23 cellular contexts compared by ENCODE assay signal in genomic region chr4:4462970-4463369, GRCh38.
A peak's percentile ranks its signal among the peaks of the same experiment; 100 is the strongest.
DNase-seq lines count a peak whose midpoint lies in the region; ATAC-seq, FAIRE-seq and TF ChIP-seq lines count a peak whose summit lies in the region.
"Had no signal": no experiment of that assay in that cellular context is flagged by ENCODE, and none has a peak within 500 bp of the region (broad histone marks: within the 10 kb centered on the region; RNA-seq: fewer than 3 reads in every experiment).

No MANE protein-coding gene starts in this region.

- H3K79me2 ChIP-seq in H1 (ENCODE audit: control insufficient read depth in 1 of 2, insufficient read depth in 2 of 2, low read length in 2 of 2) = no peaks in the 10 kb centered on the region

- H3K36me3 ChIP-seq in CD4-positive, CD25-positive, alpha-beta regulatory T cell (ENCODE audit: control insufficient read depth, insufficient read depth, low read length) = peaks cover 27% of the 10 kb centered on the region
- H3K36me3 ChIP-seq in CD8-positive, alpha-beta T cell (ENCODE audit: insufficient read depth, low read length) = peaks cover 5% of the 10 kb centered on the region
- H3K36me3 ChIP-seq in H1 (ENCODE audit: control insufficient read depth in 2 of 4, insufficient read depth in 4 of 4, low read length in 3 of 4) = peaks cover 0 to 7% (median 1%) of the 10 kb centered on the region in 4 experiments; a peak in 3 of 8 replicates

- peak; percentile 45 for FAIRE-seq in H1 (lab: Jason Lieb, UNC)
- FAIRE-seq: colon, GM12892, GM19239 had no signal

- H2BK20ac ChIP-seq in H1 (ENCODE audit: low read length) = no peak overlapping the region

- H3K4me2 ChIP-seq in H1 (ENCODE audit: insufficient read depth in 1 of 2, low read depth in 2 of 2, low read length in 2 of 2) = peak overlapping the region; percentile 6 to 25; a peak in 1 of 4 replicates

- intact Hi-C loops in CD8-positive, alpha-beta T cell (cut with DNase I, micrococcal nuclease) = no loop called here

- no peak overlapping the region for H2BK5ac ChIP-seq in H1 (ENCODE audit: low read depth, low read length)

- peaks cover 57% of the 10 kb centered on the region for H3K36me3 Mint-ChIP-seq in CD4-positive, CD25-positive, alpha-beta regulatory T cell
- H3K36me3 Mint-ChIP-seq in CD8-positive, alpha-beta T cell = peaks cover 59% of the 10 kb centered on the region
- peaks cover 17% of the 10 kb centered on the region for H3K36me3 Mint-ChIP-seq in T-helper 17 cell (ENCODE audit: low read depth)

- H4K8ac ChIP-seq in H1 (ENCODE audit: extremely low read depth, insufficient read depth, low read length) = no peak overlapping the region

- no peak overlapping the region for H4K91ac ChIP-seq in H1 (replicated peaks; ENCODE audit: insufficient read length, low read length)

- H4K5ac ChIP-seq in H1 (ENCODE audit: insufficient read length, low read depth, low read length) = no peak overlapping the region

- H3K23me2 ChIP-seq in H1 (ENCODE audit: low read depth, low read length) = no peaks in the 10 kb centered on the region

- H4K20me1 ChIP-seq in H1 (replicated peaks in 1 of 2; ENCODE audit: control insufficient read depth in 1 of 2, insufficient read depth in 2 of 2, low read length in 2 of 2) = no peaks in the 10 kb centered on the region

- H3K4me3 ChIP-seq in CD4-positive, CD25-positive, alpha-beta regulatory T cell (ENCODE audit: low read depth, low read length) = peak overlapping the region; percentile 19
- H3K4me3 ChIP-seq in CD8-positive, alpha-beta T cell (ENCODE audit: low read depth, low read length) = no peak overlapping the region
- H3K4me3 ChIP-seq in H1 (ENCODE audit: extremely low read depth in 1 of 4, insufficient read depth in 2 of 4, low read depth in 3 of 4, low read length in 4 of 4) = no peak overlapping the region
- H3K4me3 ChIP-seq: body of pancreas, Peyer's patch, right atrium auricular region, transverse colon had no signal

- H3K4me1 Mint-ChIP-seq in CD4-positive, CD25-positive, alpha-beta regulatory T cell = peaks cover 29 to 52% (median 31%) of the 10 kb centered on the region in 4 donors
- peaks cover 41% of the 10 kb centered on the region for H3K4me1 Mint-ChIP-seq in CD8-positive, alpha-beta T cell (ENCODE audit: low read depth)
- H3K4me1 Mint-ChIP-seq in T-helper 17 cell = peaks cover 43% of the 10 kb centered on the region

- no peaks in the 10 kb centered on the region for H3K9me3 ChIP-seq in CD4-positive, CD25-positive, alpha-beta regulatory T cell (ENCODE audit: control insufficient read depth in 2 of 2, low read length in 2 of 2)
- H3K9me3 ChIP-seq in CD8-positive, alpha-beta T cell (ENCODE audit: low read length) = no peaks in the 10 kb centered on the region
- H3K9me3 ChIP-seq in T-helper 17 cell (ENCODE audit: control insufficient read depth, low read length, poor library complexity, severe bottlenecking) (no peaks in the 10 kb centered on the region), H1 (ENCODE audit: insufficient read depth in 2 of 2, low read depth in 1 of 2, low read length in 1 of 2) (peaks cover 0 to 3% of the 10 kb centered on the region in 2 experiments; a peak in 1 of 4 replicates)
- H3K9me3 ChIP-seq: body of pancreas, Peyer's patch, right atrium auricular region, transverse colon had no signal

- peak overlapping the region; percentile 50 to 82 (median 63) for H3K4me3 Mint-ChIP-seq in CD4-positive, CD25-positive, alpha-beta regulatory T cell
- peak overlapping the region; percentile 55 for H3K4me3 Mint-ChIP-seq in CD8-positive, alpha-beta T cell
- peak overlapping the region; percentile 93 for H3K4me3 Mint-ChIP-seq in T-helper 17 cell
- H3K4me3 Mint-ChIP-seq: activated T-cell treated with anti-CD3 and anti-CD28 coated beads, Interleukin-2, amount 50 U/mL, for 4 hours; memory B cell had no signal

- H3K9me3 Mint-ChIP-seq in CD4-positive, CD25-positive, alpha-beta regulatory T cell = peaks cover 0 to 4% (median 0%) of the 10 kb centered on the region in 7 donors
- H3K9me3 Mint-ChIP-seq in CD8-positive, alpha-beta T cell = peaks cover 8% of the 10 kb centered on the region

- no peak overlapping the region for H3K18ac ChIP-seq in H1 (ENCODE audit: extremely low read depth, low read length)

- no peak for TF ChIP-seq EP300 in H1 (IDR thresholded peaks at IDR 0.05; ENCODE audit: borderline replicate concordance in 1 of 2, low read depth in 2 of 2, low read length in 2 of 2)

- no peak overlapping the region for H2AK5ac ChIP-seq in H1 (ENCODE audit: low read depth, low read length)

- H2BK12ac ChIP-seq in H1 (ENCODE audit: low read depth, low read length) = no peak overlapping the region

- peak overlapping the region; percentile 70 for H3K27ac ChIP-seq in CD4-positive, CD25-positive, alpha-beta regulatory T cell (ENCODE audit: insufficient read depth, low read length, poor library complexity, severe bottlenecking)
- H3K27ac ChIP-seq in CD8-positive, alpha-beta T cell (ENCODE audit: low read depth, low read length) = no peak overlapping the region
- H3K27ac ChIP-seq in H1 (ENCODE audit: low read depth, low read length) = no peak overlapping the region
- H3K27ac ChIP-seq: body of pancreas, right atrium auricular region, transverse colon had no signal

- H3K14ac ChIP-seq in H1 (ENCODE audit: insufficient read length) = no peak overlapping the region

- no peak overlapping the region for H2AFZ ChIP-seq in H1 (ENCODE audit: low read length)

- no peaks in the 10 kb centered on the region for H3K27me3 ChIP-seq in CD4-positive, CD25-positive, alpha-beta regulatory T cell (ENCODE audit: control insufficient read depth, insufficient read depth, low read length)
- H3K27me3 ChIP-seq in CD8-positive, alpha-beta T cell (ENCODE audit: insufficient read depth, low read length) = no peaks in the 10 kb centered on the region
- no peaks in the 10 kb centered on the region for H3K27me3 ChIP-seq in H1 (replicated peaks in 1 of 4; ENCODE audit: control insufficient read depth in 3 of 4, extremely low read depth in 1 of 4, insufficient read depth in 3 of 4, low read length in 3 of 4)
- H3K27me3 ChIP-seq: body of pancreas, Peyer's patch, right atrium auricular region, transverse colon had no signal

- POLR2A ChIA-PET in CD8-positive, alpha-beta T cell (lab: Charles Lee) = interaction anchor here (1.0 to 1.4 kb wide), 2 partner anchors 12 to 114 kb away, joined by 3 to 4 read pairs; no protein-coding TSS in a partner anchor
- POLR2A ChIA-PET in H1 (lab: Charles Lee; ENCODE audit: partially characterized antibody) = no interaction called here

- TF ChIP-seq CTCF in CD8-positive, alpha-beta T cell (IDR thresholded peaks at IDR 0.05) = no peak
- no peak for TF ChIP-seq CTCF in H1 (IDR thresholded peaks at IDR 0.05; ENCODE audit: control extremely low read depth in 1 of 3, insufficient read depth in 1 of 3, low read depth in 1 of 3, low read length in 3 of 3)

- DNase-seq in CD4-positive, CD25-positive, alpha-beta regulatory T cell = peak in 2 of 3 donors; percentile 12 to 59
- DNase-seq in CD8-positive, alpha-beta T cell = no peak
- DNase-seq in T-helper 17 cell = no peak
- DNase-seq in H1 (ENCODE audit: low read depth in 1 of 2, low spot score in 2 of 2) = no peak
- no peak for DNase-seq in D341Med (ENCODE audit: low spot score)
- DNase-seq in NCI-H1048 (lab: John Stamatoyannopoulos, UW) = no peak
- DNase-seq: activated CD4-positive, alpha-beta T cell treated with anti-CD3 and anti-CD28 coated beads, Interleukin-2, amount 50 U/mL, for 48 hours; activated naive CD4-positive, alpha-beta T cell treated with anti-CD3 and anti-CD28 coated beads, Interleukin-2, amount 50 U/mL, for 16 hours; activated T-cell treated with anti-CD3 and anti-CD28 coated beads, Interleukin-2, amount 50 U/mL, for 4 hours; body of pancreas; DMS79; NCI-H1105 treated with DMSO at 0.1 percent for 48 hours; NCI-H2081; Peyer's patch; T-helper 2 cell; transverse colon had no signal

- no peak for TF ChIP-seq RAD21 in H1 (IDR thresholded peaks at IDR 0.05 in 1 of 2, conservative IDR thresholded peaks at IDR 0.05 in 1 of 2; ENCODE audit: low read depth in 2 of 2, low read length in 2 of 2)

- H3K9ac ChIP-seq in H1 (replicated peaks in 1 of 4; ENCODE audit: extremely low read depth in 1 of 4, low read depth in 3 of 4, low read length in 3 of 4) = peak overlapping the region in 1 of 4 experiments; percentile 40; a peak in 1 of 7 replicates

- CTCF ChIA-PET in CD8-positive, alpha-beta T cell (lab: Charles Lee) = interaction anchor here (1.0 to 1.3 kb wide), 2 partner anchors 32 to 203 kb away, joined by 4 read pairs; no protein-coding TSS in a partner anchor
- CTCF ChIA-PET in H1 (lab: Charles Lee; ENCODE audit: partially characterized antibody) = interaction anchor here (1.2 to 1.9 kb wide), 2 partner anchors 9 to 56 kb away, joined by 3 to 7 read pairs; no protein-coding TSS in a partner anchor

- no peaks in the 10 kb centered on the region for H3K27me3 Mint-ChIP-seq in CD4-positive, CD25-positive, alpha-beta regulatory T cell
- H3K27me3 Mint-ChIP-seq in CD8-positive, alpha-beta T cell (ENCODE audit: low read depth) = no peaks in the 10 kb centered on the region
- no peaks in the 10 kb centered on the region for H3K27me3 Mint-ChIP-seq in T-helper 17 cell
- H3K27me3 Mint-ChIP-seq: memory B cell had no signal

- H2BK120ac ChIP-seq in H1 (replicated peaks; ENCODE audit: low read depth, low read length) = no peak overlapping the region

- no peak for TF ChIP-seq POLR2A in H1 (IDR thresholded peaks at IDR 0.05; ENCODE audit: control extremely low read depth in 1 of 2, low read depth in 2 of 2, low read length in 2 of 2)

- no peak overlapping the region for H3K4ac ChIP-seq in H1 (replicated peaks; ENCODE audit: insufficient read length, low read depth, low read length)

- H2BK15ac ChIP-seq in H1 (ENCODE audit: low read length) = no peak overlapping the region

- peak overlapping the region; percentile 75 to 99 (median 93) for H3K27ac Mint-ChIP-seq in CD4-positive, CD25-positive, alpha-beta regulatory T cell
- H3K27ac Mint-ChIP-seq in CD8-positive, alpha-beta T cell = peak overlapping the region; percentile 93
- peak overlapping the region; percentile 95 for H3K27ac Mint-ChIP-seq in T-helper 17 cell
- H3K27ac Mint-ChIP-seq: memory B cell had no signal

- ATAC-seq in CD4-positive, CD25-positive, alpha-beta regulatory T cell (ENCODE audit: low read depth in 2 of 2) = peak; percentile 29 to 48
- ATAC-seq in CD8-positive, alpha-beta T cell = peak; percentile 27
- ATAC-seq in T-helper 17 cell (no peak), GM21576 (IDR thresholded peaks at IDR 0.05; ENCODE audit: unreplicated experiment) (no peak), GM21360 (IDR thresholded peaks at IDR 0.05; ENCODE audit: unreplicated experiment) (no peak)
- ATAC-seq: body of pancreas had no signal

- no peak overlapping the region for H3K56ac ChIP-seq in H1 (replicated peaks; ENCODE audit: insufficient read length, low read depth, low read length)

- peaks cover 30% of the 10 kb centered on the region for H3K4me1 ChIP-seq in CD4-positive, CD25-positive, alpha-beta regulatory T cell (ENCODE audit: control insufficient read depth, insufficient read depth, low read length, poor library complexity, severe bottlenecking)
- H3K4me1 ChIP-seq in CD8-positive, alpha-beta T cell (ENCODE audit: insufficient read depth, low read length) = peaks cover 5% of the 10 kb centered on the region
- peaks cover 0 to 19% (median 11%) of the 10 kb centered on the region in 4 experiments; a peak in 5 of 7 replicates for H3K4me1 ChIP-seq in H1 (replicated peaks in 1 of 4; ENCODE audit: control insufficient read depth in 3 of 4, insufficient read depth in 4 of 4, low read length in 3 of 4)
- H3K4me1 ChIP-seq: body of pancreas, right atrium auricular region had no signal

- H3K79me1 ChIP-seq in H1 (ENCODE audit: low read depth, low read length) = no peaks in the 10 kb centered on the region

- 42% methylated on average over 3 of the region's 3 CpGs; no CpG with 5 or more reads in 1 of the 2 experiments for WGBS in H1 (ENCODE audit: extremely low coverage in 1 of 2, insufficient coverage in 1 of 2, insufficient read length in 1 of 2, insufficient replicate concordance in 2 of 2, low coverage in 1 of 2, low lambda C conversion rate in 2 of 2, missing lambda C conversion rate in 1 of 2), 2 experiments

- no peak overlapping the region for H3K23ac ChIP-seq in H1 (ENCODE audit: insufficient read length)

Comparison
In these comparisons a context has a peak if more than half of its experiments do, and no peak if none do; other contexts are left out.
1. ATAC-seq: peak in CD4-positive, CD25-positive, alpha-beta regulatory T cell (2 of 2) and CD8-positive, alpha-beta T cell (single experiment); none in T-helper 17 cell (single experiment), GM21576 (single experiment) and GM21360 (single experiment).
2. DNase-seq: peak in CD4-positive, CD25-positive, alpha-beta regulatory T cell (2 of 3); none in CD8-positive, alpha-beta T cell (0 of 7), T-helper 17 cell (0 of 3), H1 (0 of 2), D341Med (single experiment) and NCI-H1048 (single experiment).
3. Peak in every context shown above with its lines, with median percentiles within 50 percentile points of each other: H3K27ac Mint-ChIP-seq and H3K4me3 Mint-ChIP-seq.